In the genomic region with DNA sequence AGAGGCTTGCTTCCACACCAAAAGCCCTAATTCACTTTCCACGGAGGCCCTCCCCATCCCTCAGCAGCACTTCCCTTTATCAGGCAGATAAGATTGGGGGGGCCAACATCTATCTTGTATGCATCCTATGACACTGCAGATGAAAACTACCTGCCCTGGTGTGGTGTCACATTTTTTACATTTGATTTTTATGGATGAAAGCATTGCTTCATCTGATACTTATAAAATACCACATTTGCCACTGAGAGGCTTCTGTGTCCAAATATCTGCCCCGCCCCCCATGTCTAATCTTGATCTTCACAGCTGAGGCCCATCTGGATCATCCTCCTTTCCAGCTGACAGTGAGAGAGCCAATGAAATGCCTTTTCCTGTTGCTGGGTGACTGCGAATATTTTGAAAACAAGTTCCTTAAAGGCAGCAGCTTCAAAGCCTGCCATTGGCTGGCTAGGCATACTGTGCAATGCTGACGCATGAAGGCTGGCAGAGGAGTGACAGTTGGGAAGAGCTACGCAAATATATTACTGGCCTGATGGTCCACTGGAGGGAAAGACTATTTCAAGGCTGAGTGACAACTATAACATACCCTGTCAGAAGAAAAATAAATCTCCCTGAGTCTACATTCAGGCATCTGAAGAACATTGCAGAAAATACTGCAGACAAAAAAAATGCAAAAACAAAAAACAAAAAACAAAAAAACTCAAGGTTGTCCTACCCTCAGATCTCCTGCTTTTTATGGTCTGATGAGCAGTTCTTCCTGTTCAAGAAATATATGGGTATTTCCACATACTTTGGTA, we compare ENCODE assay signal across 1 cellular context.
A peak's percentile ranks its signal among the peaks of the same experiment; 100 is the strongest.
TF ChIP-seq lines count a peak whose summit lies in the region.

No MANE protein-coding gene starts in this region.

TF ChIP-seq in K562, 482 proteins besides CTCF, POLR2A, EP300 and RAD21 (continued from another document and continues in another):
- TF ChIP-seq, protein P1, sequence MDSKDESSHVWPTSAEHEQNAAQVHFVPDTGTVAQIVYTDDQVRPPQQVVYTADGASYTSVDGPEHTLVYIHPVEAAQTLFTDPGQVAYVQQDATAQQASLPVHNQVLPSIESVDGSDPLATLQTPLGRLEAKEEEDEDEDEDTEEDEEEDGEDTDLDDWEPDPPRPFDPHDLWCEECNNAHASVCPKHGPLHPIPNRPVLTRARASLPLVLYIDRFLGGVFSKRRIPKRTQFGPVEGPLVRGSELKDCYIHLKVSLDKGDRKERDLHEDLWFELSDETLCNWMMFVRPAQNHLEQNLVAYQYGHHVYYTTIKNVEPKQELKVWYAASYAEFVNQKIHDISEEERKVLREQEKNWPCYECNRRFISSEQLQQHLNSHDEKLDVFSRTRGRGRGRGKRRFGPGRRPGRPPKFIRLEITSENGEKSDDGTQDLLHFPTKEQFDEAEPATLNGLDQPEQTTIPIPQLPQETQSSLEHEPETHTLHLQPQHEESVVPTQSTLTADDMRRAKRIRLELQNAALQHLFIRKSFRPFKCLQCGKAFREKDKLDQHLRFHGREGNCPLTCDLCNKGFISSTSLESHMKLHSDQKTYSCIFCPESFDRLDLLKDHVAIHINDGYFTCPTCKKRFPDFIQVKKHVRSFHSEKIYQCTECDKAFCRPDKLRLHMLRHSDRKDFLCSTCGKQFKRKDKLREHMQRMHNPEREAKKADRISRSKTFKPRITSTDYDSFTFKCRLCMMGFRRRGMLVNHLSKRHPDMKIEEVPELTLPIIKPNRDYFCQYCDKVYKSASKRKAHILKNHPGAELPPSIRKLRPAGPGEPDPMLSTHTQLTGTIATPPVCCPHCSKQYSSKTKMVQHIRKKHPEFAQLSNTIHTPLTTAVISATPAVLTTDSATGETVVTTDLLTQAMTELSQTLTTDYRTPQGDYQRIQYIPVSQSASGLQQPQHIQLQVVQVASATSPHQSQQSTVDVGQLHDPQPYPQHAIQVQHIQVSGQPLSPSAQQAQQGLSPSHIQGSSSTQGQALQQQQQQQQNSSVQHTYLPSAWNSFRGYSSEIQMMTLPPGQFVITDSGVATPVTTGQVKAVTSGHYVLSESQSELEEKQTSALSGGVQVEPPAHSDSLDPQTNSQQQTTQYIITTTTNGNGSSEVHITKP (IDR thresholded peaks at IDR 0.05; ENCODE audit: partially characterized antibody) = peak; percentile 64
- no peak for TF ChIP-seq MEF2A (IDR thresholded peaks at IDR 0.05; ENCODE audit: control insufficient read depth, low read depth, low read length)
- peak; percentile 10; the same call in 1 of the 2 replicates for TF ChIP-seq SMARCA4 (IDR thresholded peaks at IDR 0.05)
- TF ChIP-seq, protein P2, sequence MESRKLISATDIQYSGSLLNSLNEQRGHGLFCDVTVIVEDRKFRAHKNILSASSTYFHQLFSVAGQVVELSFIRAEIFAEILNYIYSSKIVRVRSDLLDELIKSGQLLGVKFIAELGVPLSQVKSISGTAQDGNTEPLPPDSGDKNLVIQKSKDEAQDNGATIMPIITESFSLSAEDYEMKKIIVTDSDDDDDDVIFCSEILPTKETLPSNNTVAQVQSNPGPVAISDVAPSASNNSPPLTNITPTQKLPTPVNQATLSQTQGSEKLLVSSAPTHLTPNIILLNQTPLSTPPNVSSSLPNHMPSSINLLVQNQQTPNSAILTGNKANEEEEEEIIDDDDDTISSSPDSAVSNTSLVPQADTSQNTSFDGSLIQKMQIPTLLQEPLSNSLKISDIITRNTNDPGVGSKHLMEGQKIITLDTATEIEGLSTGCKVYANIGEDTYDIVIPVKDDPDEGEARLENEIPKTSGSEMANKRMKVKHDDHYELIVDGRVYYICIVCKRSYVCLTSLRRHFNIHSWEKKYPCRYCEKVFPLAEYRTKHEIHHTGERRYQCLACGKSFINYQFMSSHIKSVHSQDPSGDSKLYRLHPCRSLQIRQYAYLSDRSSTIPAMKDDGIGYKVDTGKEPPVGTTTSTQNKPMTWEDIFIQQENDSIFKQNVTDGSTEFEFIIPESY (CRISPR knock-in tag; IDR thresholded peaks at IDR 0.05) = no peak
- TF ChIP-seq NEUROD1 (IDR thresholded peaks at IDR 0.05; ENCODE audit: borderline replicate concordance, low read depth, low read length, partially characterized antibody) = peak; percentile 74
- peak; percentile 67 for TF ChIP-seq FOXM1 (IDR thresholded peaks at IDR 0.05; ENCODE audit: low read depth)
- no peak for TF ChIP-seq FOXM1 (CRISPR knock-in tag; IDR thresholded peaks at IDR 0.05; ENCODE audit: low read depth)
- TF ChIP-seq ZNF316 (IDR thresholded peaks at IDR 0.05) = peak; percentile 66
- TF ChIP-seq RFX1 (IDR thresholded peaks at IDR 0.05) = peak; percentile 94
- TF ChIP-seq ZNF175 (CRISPR knock-in tag; IDR thresholded peaks at IDR 0.05; ENCODE audit: low read depth) = 0 out of 2 replicates have a peak, but pooled peaks have one; percentile 87
- no peak for TF ChIP-seq ATF1 (CRISPR knock-in tag; IDR thresholded peaks at IDR 0.05)
- TF ChIP-seq ATF1 (tag; IDR thresholded peaks at IDR 0.05) = peak; percentile 94
- peak; percentile 75 for TF ChIP-seq MYBL2 (IDR thresholded peaks at IDR 0.05; ENCODE audit: low read depth)
- TF ChIP-seq MYBL2 (CRISPR knock-in tag; IDR thresholded peaks at IDR 0.05; ENCODE audit: borderline replicate concordance) = no peak
- TF ChIP-seq HEY1 (CRISPR knock-in tag; IDR thresholded peaks at IDR 0.05; ENCODE audit: borderline replicate concordance) = 0 out of 2 replicates have a peak, but pooled peaks have one; percentile 15
- peak; percentile 59; the same call in 1 of the 2 replicates for TF ChIP-seq POLR2H (tag; IDR thresholded peaks at IDR 0.05; ENCODE audit: low read depth)
- TF ChIP-seq, protein P3, sequence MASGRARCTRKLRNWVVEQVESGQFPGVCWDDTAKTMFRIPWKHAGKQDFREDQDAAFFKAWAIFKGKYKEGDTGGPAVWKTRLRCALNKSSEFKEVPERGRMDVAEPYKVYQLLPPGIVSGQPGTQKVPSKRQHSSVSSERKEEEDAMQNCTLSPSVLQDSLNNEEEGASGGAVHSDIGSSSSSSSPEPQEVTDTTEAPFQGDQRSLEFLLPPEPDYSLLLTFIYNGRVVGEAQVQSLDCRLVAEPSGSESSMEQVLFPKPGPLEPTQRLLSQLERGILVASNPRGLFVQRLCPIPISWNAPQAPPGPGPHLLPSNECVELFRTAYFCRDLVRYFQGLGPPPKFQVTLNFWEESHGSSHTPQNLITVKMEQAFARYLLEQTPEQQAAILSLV (tag; IDR thresholded peaks at IDR 0.05) = no peak
- no peak for TF ChIP-seq ZNF146 (CRISPR knock-in tag; IDR thresholded peaks at IDR 0.05; ENCODE audit: unreplicated experiment)
- peak; percentile 28; the same call in 1 of the 2 replicates for TF ChIP-seq NBN (IDR thresholded peaks at IDR 0.05; ENCODE audit: low read depth)
- peak; percentile 72; the same call in 1 of the 2 replicates for TF ChIP-seq MBD2 (IDR thresholded peaks at IDR 0.05; ENCODE audit: borderline replicate concordance, low read depth)
- no peak for TF ChIP-seq PHF21A (IDR thresholded peaks at IDR 0.05; ENCODE audit: borderline replicate concordance, low read depth)
- TF ChIP-seq MAFG (tag; conservative IDR thresholded peaks at IDR 0.05) = peak; percentile 74
- 0 out of 2 replicates have a peak, but pooled peaks have one; percentile 12 for TF ChIP-seq ZNF197 (CRISPR knock-in tag; IDR thresholded peaks at IDR 0.05; ENCODE audit: low read depth)
- TF ChIP-seq CHD1 (IDR thresholded peaks at IDR 0.05; ENCODE audit: low read length) = no peak
- TF ChIP-seq FOXJ2 (tag; IDR thresholded peaks at IDR 0.05) = peak; percentile 100
- peak; percentile 75 for TF ChIP-seq FOSL1 (tag; conservative IDR thresholded peaks at IDR 0.05)
- no peak for TF ChIP-seq SMC3 (conservative IDR thresholded peaks at IDR 0.05; ENCODE audit: insufficient read depth, low read depth, low read length)
- peak in 1 of 2 experiments; percentile 38; a peak in 1 of 4 replicates for TF ChIP-seq MAZ (CRISPR knock-in tag; conservative IDR thresholded peaks at IDR 0.05 in 1 of 2, IDR thresholded peaks at IDR 0.05 in 1 of 2)
- TF ChIP-seq MECOM (CRISPR knock-in tag; IDR thresholded peaks at IDR 0.05) = peak; percentile 81; the same call in 1 of the 2 replicates
- peak; percentile 28; the same call in 1 of the 2 replicates for TF ChIP-seq MYC (IDR thresholded peaks at IDR 0.05; ENCODE audit: low read depth, low read length)
- TF ChIP-seq MYC (CRISPR knock-in tag; IDR thresholded peaks at IDR 0.05; ENCODE audit: borderline replicate concordance, low read depth) = no peak
- TF ChIP-seq MTA3 (IDR thresholded peaks at IDR 0.05; ENCODE audit: borderline replicate concordance) = 0 out of 2 replicates have a peak, but pooled peaks have one; percentile 16
- TF ChIP-seq, protein P4, sequence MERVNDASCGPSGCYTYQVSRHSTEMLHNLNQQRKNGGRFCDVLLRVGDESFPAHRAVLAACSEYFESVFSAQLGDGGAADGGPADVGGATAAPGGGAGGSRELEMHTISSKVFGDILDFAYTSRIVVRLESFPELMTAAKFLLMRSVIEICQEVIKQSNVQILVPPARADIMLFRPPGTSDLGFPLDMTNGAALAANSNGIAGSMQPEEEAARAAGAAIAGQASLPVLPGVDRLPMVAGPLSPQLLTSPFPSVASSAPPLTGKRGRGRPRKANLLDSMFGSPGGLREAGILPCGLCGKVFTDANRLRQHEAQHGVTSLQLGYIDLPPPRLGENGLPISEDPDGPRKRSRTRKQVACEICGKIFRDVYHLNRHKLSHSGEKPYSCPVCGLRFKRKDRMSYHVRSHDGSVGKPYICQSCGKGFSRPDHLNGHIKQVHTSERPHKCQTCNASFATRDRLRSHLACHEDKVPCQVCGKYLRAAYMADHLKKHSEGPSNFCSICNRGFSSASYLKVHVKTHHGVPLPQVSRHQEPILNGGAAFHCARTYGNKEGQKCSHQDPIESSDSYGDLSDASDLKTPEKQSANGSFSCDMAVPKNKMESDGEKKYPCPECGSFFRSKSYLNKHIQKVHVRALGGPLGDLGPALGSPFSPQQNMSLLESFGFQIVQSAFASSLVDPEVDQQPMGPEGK (CRISPR knock-in tag; IDR thresholded peaks at IDR 0.05; ENCODE audit: borderline replicate concordance) = peak; percentile 83; the same call in 1 of the 2 replicates
- TF ChIP-seq, protein P5, sequence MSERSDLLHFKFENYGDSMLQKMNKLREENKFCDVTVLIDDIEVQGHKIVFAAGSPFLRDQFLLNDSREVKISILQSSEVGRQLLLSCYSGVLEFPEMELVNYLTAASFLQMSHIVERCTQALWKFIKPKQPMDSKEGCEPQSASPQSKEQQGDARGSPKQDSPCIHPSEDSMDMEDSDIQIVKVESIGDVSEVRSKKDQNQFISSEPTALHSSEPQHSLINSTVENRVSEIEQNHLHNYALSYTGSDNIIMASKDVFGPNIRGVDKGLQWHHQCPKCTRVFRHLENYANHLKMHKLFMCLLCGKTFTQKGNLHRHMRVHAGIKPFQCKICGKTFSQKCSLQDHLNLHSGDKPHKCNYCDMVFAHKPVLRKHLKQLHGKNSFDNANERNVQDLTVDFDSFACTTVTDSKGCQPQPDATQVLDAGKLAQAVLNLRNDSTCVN (CRISPR knock-in tag; IDR thresholded peaks at IDR 0.05) = peak; percentile 34; the same call in 1 of the 2 replicates
- TF ChIP-seq ETS2 (tag; IDR thresholded peaks at IDR 0.05; ENCODE audit: borderline replicate concordance, poor library complexity, severe bottlenecking) = no peak
- TF ChIP-seq, protein P6, sequence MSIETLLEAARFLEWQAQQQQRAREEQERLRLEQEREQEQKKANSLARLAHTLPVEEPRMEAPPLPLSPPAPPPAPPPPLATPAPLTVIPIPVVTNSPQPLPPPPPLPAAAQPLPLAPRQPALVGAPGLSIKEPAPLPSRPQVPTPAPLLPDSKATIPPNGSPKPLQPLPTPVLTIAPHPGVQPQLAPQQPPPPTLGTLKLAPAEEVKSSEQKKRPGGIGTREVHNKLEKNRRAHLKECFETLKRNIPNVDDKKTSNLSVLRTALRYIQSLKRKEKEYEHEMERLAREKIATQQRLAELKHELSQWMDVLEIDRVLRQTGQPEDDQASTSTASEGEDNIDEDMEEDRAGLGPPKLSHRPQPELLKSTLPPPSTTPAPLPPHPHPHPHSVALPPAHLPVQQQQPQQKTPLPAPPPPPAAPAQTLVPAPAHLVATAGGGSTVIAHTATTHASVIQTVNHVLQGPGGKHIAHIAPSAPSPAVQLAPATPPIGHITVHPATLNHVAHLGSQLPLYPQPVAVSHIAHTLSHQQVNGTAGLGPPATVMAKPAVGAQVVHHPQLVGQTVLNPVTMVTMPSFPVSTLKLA (conservative IDR thresholded peaks at IDR 0.05) = 0 out of 4 replicates have a peak, but pooled peaks of 1 of the 2 experiments have one; percentile 36
- TF ChIP-seq, protein P7, sequence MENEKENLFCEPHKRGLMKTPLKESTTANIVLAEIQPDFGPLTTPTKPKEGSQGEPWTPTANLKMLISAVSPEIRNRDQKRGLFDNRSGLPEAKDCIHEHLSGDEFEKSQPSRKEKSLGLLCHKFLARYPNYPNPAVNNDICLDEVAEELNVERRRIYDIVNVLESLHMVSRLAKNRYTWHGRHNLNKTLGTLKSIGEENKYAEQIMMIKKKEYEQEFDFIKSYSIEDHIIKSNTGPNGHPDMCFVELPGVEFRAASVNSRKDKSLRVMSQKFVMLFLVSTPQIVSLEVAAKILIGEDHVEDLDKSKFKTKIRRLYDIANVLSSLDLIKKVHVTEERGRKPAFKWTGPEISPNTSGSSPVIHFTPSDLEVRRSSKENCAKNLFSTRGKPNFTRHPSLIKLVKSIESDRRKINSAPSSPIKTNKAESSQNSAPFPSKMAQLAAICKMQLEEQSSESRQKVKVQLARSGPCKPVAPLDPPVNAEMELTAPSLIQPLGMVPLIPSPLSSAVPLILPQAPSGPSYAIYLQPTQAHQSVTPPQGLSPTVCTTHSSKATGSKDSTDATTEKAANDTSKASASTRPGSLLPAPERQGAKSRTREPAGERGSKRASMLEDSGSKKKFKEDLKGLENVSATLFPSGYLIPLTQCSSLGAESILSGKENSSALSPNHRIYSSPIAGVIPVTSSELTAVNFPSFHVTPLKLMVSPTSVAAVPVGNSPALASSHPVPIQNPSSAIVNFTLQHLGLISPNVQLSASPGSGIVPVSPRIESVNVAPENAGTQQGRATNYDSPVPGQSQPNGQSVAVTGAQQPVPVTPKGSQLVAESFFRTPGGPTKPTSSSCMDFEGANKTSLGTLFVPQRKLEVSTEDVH (IDR thresholded peaks at IDR 0.05; ENCODE audit: low read depth, partially characterized antibody) = peak; percentile 37
- TF ChIP-seq MCM2 (IDR thresholded peaks at IDR 0.05; ENCODE audit: low read depth) = no peak
- TF ChIP-seq L3MBTL2 (IDR thresholded peaks at IDR 0.05) = peak; percentile 74
- TF ChIP-seq TRIM28 (IDR thresholded peaks at IDR 0.05) = no peak
- TF ChIP-seq EHMT2 (IDR thresholded peaks at IDR 0.05) = peak; percentile 35; the same call in 1 of the 2 replicates
- peak; percentile 99 for TF ChIP-seq TAF9B (IDR thresholded peaks at IDR 0.05; ENCODE audit: partially characterized antibody)
- TF ChIP-seq XRCC5 (IDR thresholded peaks at IDR 0.05; ENCODE audit: low read depth, low read length) = 0 out of 2 replicates have a peak, but pooled peaks have one; percentile 29
- TF ChIP-seq ZNF766 (CRISPR knock-in tag; conservative IDR thresholded peaks at IDR 0.05) = peak; percentile 62; the same call in 1 of the 2 replicates
- TF ChIP-seq, protein P8, sequence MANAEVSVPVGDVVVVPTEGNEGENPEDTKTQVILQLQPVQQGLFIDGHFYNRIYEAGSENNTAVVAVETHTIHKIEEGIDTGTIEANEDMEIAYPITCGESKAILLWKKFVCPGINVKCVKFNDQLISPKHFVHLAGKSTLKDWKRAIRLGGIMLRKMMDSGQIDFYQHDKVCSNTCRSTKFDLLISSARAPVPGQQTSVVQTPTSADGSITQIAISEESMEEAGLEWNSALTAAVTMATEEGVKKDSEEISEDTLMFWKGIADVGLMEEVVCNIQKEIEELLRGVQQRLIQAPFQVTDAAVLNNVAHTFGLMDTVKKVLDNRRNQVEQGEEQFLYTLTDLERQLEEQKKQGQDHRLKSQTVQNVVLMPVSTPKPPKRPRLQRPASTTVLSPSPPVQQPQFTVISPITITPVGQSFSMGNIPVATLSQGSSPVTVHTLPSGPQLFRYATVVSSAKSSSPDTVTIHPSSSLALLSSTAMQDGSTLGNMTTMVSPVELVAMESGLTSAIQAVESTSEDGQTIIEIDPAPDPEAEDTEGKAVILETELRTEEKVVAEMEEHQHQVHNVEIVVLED (CRISPR knock-in tag; IDR thresholded peaks at IDR 0.05) = no peak; the same call in 1 of the 2 replicates
- peak; percentile 91 for TF ChIP-seq CREM (IDR thresholded peaks at IDR 0.05; ENCODE audit: low read depth)
